ENCODE assay signal across 25 cellular contexts in the genomic region with DNA sequence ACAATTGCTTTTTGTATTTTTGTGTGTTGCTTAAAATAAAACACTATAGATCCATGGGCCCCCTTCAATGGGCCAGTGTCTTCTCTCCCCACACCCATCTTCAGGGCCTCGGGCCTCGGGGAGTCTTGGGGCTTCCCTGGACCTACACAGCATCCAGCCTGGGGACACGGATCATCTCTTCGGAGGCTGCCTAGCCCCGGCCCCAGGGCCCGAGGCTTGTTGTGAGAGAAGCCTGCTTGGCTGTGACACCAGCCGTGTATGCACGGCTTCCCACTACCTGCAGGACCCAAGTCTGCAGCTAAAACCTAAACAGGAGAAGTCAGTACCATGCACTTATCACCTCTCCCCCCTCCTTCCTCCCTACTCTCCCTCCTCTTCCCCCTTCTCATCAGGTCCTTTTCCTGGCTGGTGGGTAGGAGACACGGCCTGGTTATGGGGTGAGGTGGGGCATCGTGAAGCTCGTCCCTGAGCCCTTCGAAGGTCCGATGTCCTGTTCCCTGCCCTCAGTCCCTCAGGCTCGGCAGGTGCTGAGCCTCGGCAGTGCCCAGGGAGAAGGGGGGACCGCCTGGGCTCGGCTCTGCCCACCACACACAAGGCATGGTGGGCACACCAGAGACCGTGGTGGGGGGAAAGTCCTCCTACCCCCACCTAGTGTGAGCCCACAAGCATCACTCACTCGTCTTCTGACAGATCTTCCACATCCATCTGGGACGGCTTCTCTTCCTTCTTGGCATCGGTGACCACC.
"Had no signal": no experiment of that assay in that cellular context is flagged by ENCODE, and none has a peak within 500 bp of the region (broad histone marks: within the 10 kb centered on the region; RNA-seq: fewer than 3 reads in every experiment).

No MANE protein-coding gene starts in this region.

- H3K27ac ChIP-seq: breast epithelium, gastroesophageal sphincter, left lung, skin epidermis, stomach, suprapubic skin, tibial nerve had no signal

- ATAC-seq: activated T-cell treated with anti-CD3 and anti-CD28 coated beads, Interleukin-2, amount 50 U/mL, for 4 hours; gastroesophageal sphincter; left lung; stimulated activated memory B cell treated with anti-CD40 and anti-IgM and Interleukin-4, amounts not matched to agents 10 μg/mL and 1 μg/mL and 100 μg/mL, for 72 hours had no signal

- H3K27me3 Mint-ChIP-seq: activated B cell treated with CpG ODN at 0.5 μM for 24 hours; activated naive CD8-positive, alpha-beta T cell treated with anti-CD3 and anti-CD28 coated beads for 36 hours; stimulated activated memory B cell treated with anti-CD40 and anti-IgM and Interleukin-4, amounts not matched to agents 10 μg/mL and 1 μg/mL and 100 μg/mL, for 72 hours had no signal

- H3K4me3 ChIP-seq: breast epithelium, gastroesophageal sphincter, left lung, skin epidermis, stomach, suprapubic skin, tibial nerve had no signal

- DNase-seq: activated B cell treated with CpG ODN at 0.5 μM for 24 hours; activated CD4-positive, alpha-beta T cell treated with anti-CD3 and anti-CD28 coated beads for 4 hours; activated CD4-positive, alpha-beta T cell treated with anti-CD3 and anti-CD28 coated beads, Interleukin-2, amount 50 U/mL, for 48 hours; activated CD8-positive, alpha-beta memory T cell treated with anti-CD3 and anti-CD28 coated beads, Interleukin-2, amount 50 U/mL, for 48 hours; activated naive CD4-positive, alpha-beta T cell treated with Interleukin-2 at 50 U/mL for 16 hours; activated naive CD8-positive, alpha-beta T cell treated with anti-CD3 and anti-CD28 coated beads for 36 hours; activated T-cell treated with anti-CD3 and anti-CD28 coated beads, Interleukin-2, amount 50 U/mL, for 4 hours; cerebellar nuclear complex; cortex of kidney; endodermal cell; mesenchymal stem cell; occipital lobe; retina; stimulated activated CD4-positive, alpha-beta T cell treated with anti-CD3 and anti-CD28 coated beads, Interleukin-2, amount 100 ng/mL, for 24 hours; stomach; T1000 had no signal

- H3K27ac Mint-ChIP-seq: activated B cell treated with CpG ODN at 0.5 μM for 24 hours; activated naive CD8-positive, alpha-beta T cell treated with anti-CD3 and anti-CD28 coated beads for 36 hours; endodermal cell; stimulated activated memory B cell treated with anti-CD40 and anti-IgM and Interleukin-4, amounts not matched to agents 10 μg/mL and 1 μg/mL and 100 μg/mL, for 72 hours had no signal

- H3K4me1 Mint-ChIP-seq: activated B cell treated with CpG ODN at 0.5 μM for 24 hours; activated naive CD8-positive, alpha-beta T cell treated with anti-CD3 and anti-CD28 coated beads for 36 hours; endodermal cell; neural crest cell; stimulated activated memory B cell treated with anti-CD40 and anti-IgM and Interleukin-4, amounts not matched to agents 10 μg/mL and 1 μg/mL and 100 μg/mL, for 72 hours had no signal

- H3K27me3 ChIP-seq: breast epithelium, gastroesophageal sphincter, left lung, stomach, suprapubic skin, tibial nerve had no signal

- H3K9me3 ChIP-seq: breast epithelium, gastroesophageal sphincter, suprapubic skin had no signal

- H3K4me3 Mint-ChIP-seq: activated B cell treated with CpG ODN at 0.5 μM for 24 hours; activated naive CD8-positive, alpha-beta T cell treated with anti-CD3 and anti-CD28 coated beads for 36 hours; activated T-cell treated with anti-CD3 and anti-CD28 coated beads, Interleukin-2, amount 50 U/mL, for 4 hours; endodermal cell; neural crest cell; stimulated activated memory B cell treated with anti-CD40 and anti-IgM and Interleukin-4, amounts not matched to agents 10 μg/mL and 1 μg/mL and 100 μg/mL, for 72 hours had no signal

- H3K4me1 ChIP-seq: breast epithelium, gastroesophageal sphincter, left lung, suprapubic skin, tibial nerve had no signal

- FAIRE-seq: urothelium cell line had no signal

- H3K36me3 ChIP-seq: breast epithelium, gastroesophageal sphincter, left lung, suprapubic skin had no signal
